In the genomic region with DNA sequence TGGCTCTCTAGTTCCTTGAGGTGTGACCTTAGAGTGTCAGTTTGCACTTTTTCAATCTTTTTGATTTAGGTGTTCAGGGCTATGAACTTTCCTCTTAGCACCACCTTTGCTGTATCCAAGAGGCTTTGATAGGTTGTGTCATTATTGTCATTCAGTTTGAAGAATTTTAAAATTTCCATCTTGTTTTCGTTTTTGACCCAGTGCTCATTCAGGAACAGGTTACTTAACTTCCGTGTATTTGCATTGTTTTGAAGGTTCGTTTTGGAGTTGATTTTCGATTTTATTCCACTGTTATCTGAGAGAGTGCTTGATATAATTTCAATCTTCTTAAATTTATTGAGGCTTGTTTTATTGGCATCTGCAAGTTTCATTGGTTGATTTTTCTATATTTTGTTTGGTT, we compare ENCODE assay signal across 14 cellular contexts. TPM values are rescaled to one million over a fixed set of nuclear protein-coding genes. Genes with fewer than 3 reads are reported as not detected.
DNase-seq lines count a peak whose midpoint lies in the region; TF ChIP-seq lines count a peak whose summit lies in the region.
"Had no signal": no experiment of that assay in that cellular context is flagged by ENCODE, and none has a peak within 500 bp of the region (broad histone marks: within the 10 kb centered on the region; RNA-seq: fewer than 3 reads in every experiment).

No MANE protein-coding gene starts in this region.

- H3K4me3 ChIP-seq in PC-9: no peak overlapping the region
- H3K4me3 ChIP-seq in effector memory CD4-positive, alpha-beta T cell (ENCODE audit: insufficient read depth, low read depth, low read length, poor library complexity, severe bottlenecking): no peak overlapping the region
- H3K4me3 ChIP-seq: BLaER1 treated with 17β-estradiol and CSF1 and Interleukin-3, amounts not matched to agents 10 nM and 100 nM had no signal

- peaks cover 13% of the 10 kb centered on the region for H3K4me1 ChIP-seq in PC-9 (replicated peaks; ENCODE audit: insufficient read depth)
- H3K4me1 ChIP-seq in effector memory CD4-positive, alpha-beta T cell (ENCODE audit: control insufficient read depth, insufficient read depth, low read length, poor library complexity, severe bottlenecking): no peaks in the 10 kb centered on the region

- H3K27ac Mint-ChIP-seq in activated CD4-positive, alpha-beta T cell treated with anti-CD3 and anti-CD28 coated beads, Interleukin-2, amount 10 ng/mL, durations not matched to agents 24 days and 14 days: no peak overlapping the region
- H3K27ac Mint-ChIP-seq: B cell; CD4-positive, alpha-beta T cell; CD8-positive, alpha-beta T cell had no signal

- POLR2A ChIA-PET in PC-9 (lab: Charles Lee; ENCODE audit: unreplicated experiment): no interaction called here

- H3K27me3 Mint-ChIP-seq in activated CD4-positive, alpha-beta T cell treated with anti-CD3 and anti-CD28 coated beads, Interleukin-2, amount 10 ng/mL, durations not matched to agents 24 days and 14 days: peaks cover 10% of the 10 kb centered on the region

- CTCF ChIA-PET in PC-9 (lab: Charles Lee): no interaction called here

- no peak overlapping the region for H3K27ac ChIP-seq in PC-9
- no peak overlapping the region for H3K27ac ChIP-seq in effector memory CD4-positive, alpha-beta T cell (ENCODE audit: insufficient read depth, low read length, poor library complexity, severe bottlenecking)
- H3K27ac ChIP-seq: 22Rv1; BLaER1 treated with 17β-estradiol and CSF1 and Interleukin-3, amounts not matched to agents 10 nM and 100 nM; C4-2B had no signal

- H3K9me2 ChIP-seq in PC-9 (ENCODE audit: insufficient read depth): no peaks in the 10 kb centered on the region

- no peaks in the 10 kb centered on the region for H3K9me3 Mint-ChIP-seq in activated CD4-positive, alpha-beta T cell treated with anti-CD3 and anti-CD28 coated beads, Interleukin-2, amount 10 ng/mL, durations not matched to agents 24 days and 14 days
- H3K9me3 Mint-ChIP-seq: CD4-positive, alpha-beta T cell had no signal

- H3F3A ChIP-seq in PC-9 (ENCODE audit: insufficient read depth, low read depth): peaks cover 2% of the 10 kb centered on the region; the same call in 1 of the 2 replicates

- no peaks in the 10 kb centered on the region for H3K27me3 ChIP-seq in PC-9 (ENCODE audit: insufficient read depth, low read depth)
- H3K27me3 ChIP-seq in effector memory CD4-positive, alpha-beta T cell (replicated peaks; ENCODE audit: control insufficient read depth, insufficient read depth, low read length, poor library complexity, severe bottlenecking): no peaks in the 10 kb centered on the region
- H3K27me3 ChIP-seq: BLaER1 treated with 17β-estradiol and CSF1 and Interleukin-3, amounts not matched to agents 10 nM and 100 nM had no signal

- no peaks in the 10 kb centered on the region for H3K36me3 Mint-ChIP-seq in activated CD4-positive, alpha-beta T cell treated with anti-CD3 and anti-CD28 coated beads, Interleukin-2, amount 10 ng/mL, durations not matched to agents 24 days and 14 days (ENCODE audit: low read depth)
- H3K36me3 Mint-ChIP-seq: CD8-positive, alpha-beta T cell had no signal

- no peaks in the 10 kb centered on the region for H3K4me1 Mint-ChIP-seq in activated CD4-positive, alpha-beta T cell treated with anti-CD3 and anti-CD28 coated beads, Interleukin-2, amount 10 ng/mL, durations not matched to agents 24 days and 14 days
- H3K4me1 Mint-ChIP-seq: B cell had no signal

- no peaks in the 10 kb centered on the region for H3K9me3 ChIP-seq in PC-9 (ENCODE audit: insufficient read depth, low read depth)
- H3K9me3 ChIP-seq in effector memory CD4-positive, alpha-beta T cell (ENCODE audit: control insufficient read depth, low read length): no peaks in the 10 kb centered on the region
- H3K9me3 ChIP-seq: BLaER1 treated with 17β-estradiol and CSF1 and Interleukin-3, amounts not matched to agents 10 nM and 100 nM; Caco-2 had no signal

- no peaks in the 10 kb centered on the region for H3K36me3 ChIP-seq in PC-9 (ENCODE audit: low read depth)
- no peaks in the 10 kb centered on the region for H3K36me3 ChIP-seq in effector memory CD4-positive, alpha-beta T cell (ENCODE audit: control insufficient read depth, insufficient read depth, low read length)
- H3K36me3 ChIP-seq: BLaER1 treated with 17β-estradiol and CSF1 and Interleukin-3, amounts not matched to agents 10 nM and 100 nM had no signal

- no peaks in the 10 kb centered on the region for H4K20me1 ChIP-seq in PC-9 (ENCODE audit: insufficient read depth)
- H4K20me1 ChIP-seq: BLaER1 treated with 17β-estradiol and CSF1 and Interleukin-3, amounts not matched to agents 10 nM and 100 nM had no signal

- TF ChIP-seq CTCF in PC-9 (conservative IDR thresholded peaks at IDR 0.05): no peak

- intact Hi-C loops in activated CD4-positive, alpha-beta T cell treated with anti-CD3 and anti-CD28 coated beads, Interleukin-2, amount 10 ng/mL, durations not matched to agents 24 days and 14 days (cut with micrococcal nuclease): no loop called here
- intact Hi-C loops in PC-9 (cut with micrococcal nuclease; ENCODE audit: unreplicated experiment): loop anchor here (1.0 to 5.0 kb wide), 5 partner anchors 31 to 814 kb away; partner anchors contain the start of gene ADAM12

- no peak overlapping the region for H3K4me3 Mint-ChIP-seq in activated CD4-positive, alpha-beta T cell treated with anti-CD3 and anti-CD28 coated beads, Interleukin-2, amount 10 ng/mL, durations not matched to agents 24 days and 14 days
- H3K4me3 Mint-ChIP-seq: B cell; CD4-positive, alpha-beta T cell; CD8-positive, alpha-beta T cell had no signal

- H3K4me2 ChIP-seq in PC-9: peak overlapping the region; percentile 75
- H3K4me2 ChIP-seq: BLaER1 treated with 17β-estradiol and CSF1 and Interleukin-3, amounts not matched to agents 10 nM and 100 nM had no signal

- H2AFZ ChIP-seq in PC-9: no peak overlapping the region

- BruUV-seq in PC-9 (replicated peaks; lab: Mats Ljungman, UMichigan): no TSS peak

- DNase-seq in activated CD4-positive, alpha-beta T cell treated with anti-CD3 and anti-CD28 coated beads, Interleukin-2, amount 10 ng/mL, durations not matched to agents 24 days and 14 days: peak; percentile 3
- DNase-seq in activated CD4-positive, alpha-beta T cell treated with anti-CD3 and anti-CD28 coated beads, Interleukin-2, amount 50 U/mL, for 4 hours: no peak
- DNase-seq in PC-9 (no peak), A172 (ENCODE audit: low spot score) (no peak)
- no peak for DNase-seq in effector memory CD4-positive, alpha-beta T cell
- DNase-seq: CD4-positive, alpha-beta T cell; CD8-positive, alpha-beta T cell; DMS79 treated with DMSO at 0.1 percent for 48 hours; GF-D8 had no signal

- no peaks in the 10 kb centered on the region for H3K79me2 ChIP-seq in PC-9 (ENCODE audit: low read depth)

RNA-seq across cellular contexts. Expression of gene FANK1, which starts 37.3 kb away (rescaled TPM):
- total RNA-seq in activated CD4-positive, alpha-beta T cell treated with anti-CD3 and anti-CD28 coated beads, Interleukin-2, amount 10 ng/mL, durations not matched to agents 24 days and 14 days: 0.38 TPM in 1 of 2 replicates, not detected in the other
- total RNA-seq in PC-9 (2021): 21.4 and 24.7 TPM in 2 replicates
- 4.9 and 8.2 TPM in 2 replicates for total RNA-seq in A172 (2014; rRNA removed; shearing (Covaris generic))
- total RNA-seq: B cell; CD8-positive, alpha-beta T cell had no signal

RNA-seq across cellular contexts. Expression of gene DHX32, which starts 52.6 kb away (rescaled TPM):
- total RNA-seq in activated CD4-positive, alpha-beta T cell treated with anti-CD3 and anti-CD28 coated beads, Interleukin-2, amount 10 ng/mL, durations not matched to agents 24 days and 14 days: 14.0 and 17.0 TPM in 2 replicates
- 50.4 and 51.0 TPM in 2 replicates for total RNA-seq in PC-9 (2021)
- total RNA-seq in A172 (2014; rRNA removed; shearing (Covaris generic)): 39.5 and 40.1 TPM in 2 replicates
